8 cellular contexts compared by ENCODE assay signal in genomic region chr17:63919311-63919723, GRCh38. TPM values are rescaled to one million over a fixed set of nuclear protein-coding genes. Genes with fewer than 3 reads are reported as not detected.
A peak's percentile ranks its signal among the peaks of the same experiment; 100 is the strongest.
DNase-seq lines count a peak whose midpoint lies in the region; ATAC-seq and TF ChIP-seq lines count a peak whose summit lies in the region.

No MANE protein-coding gene starts in this region.

- no peaks in the 10 kb centered on the region for H3K9me3 ChIP-seq in BE2C
- no peaks in the 10 kb centered on the region for H3K9me3 ChIP-seq in right cardiac atrium (ENCODE audit: control insufficient read depth, low read length)

- H3K36me3 Mint-ChIP-seq in IgD-negative memory B cell: peaks cover 1% of the 10 kb centered on the region
- H3K36me3 Mint-ChIP-seq in T-cell: no peaks in the 10 kb centered on the region
- no peaks in the 10 kb centered on the region for H3K36me3 Mint-ChIP-seq in activated naive CD8-positive, alpha-beta T cell treated with anti-CD3 and anti-CD28 coated beads, Interleukin-2, amount 50 U/mL, for 24 hours (ENCODE audit: low read depth)

- H3K9me3 Mint-ChIP-seq in IgD-negative memory B cell (no peaks in the 10 kb centered on the region), T-cell (no peaks in the 10 kb centered on the region)
- no peaks in the 10 kb centered on the region for H3K9me3 Mint-ChIP-seq in activated naive CD8-positive, alpha-beta T cell treated with anti-CD3 and anti-CD28 coated beads, Interleukin-2, amount 50 U/mL, for 24 hours

- H3K4me3 ChIP-seq in BE2C (ENCODE audit: low read depth, low read length) (no peak overlapping the region), right cardiac atrium (ENCODE audit: low read length) (no peak overlapping the region)

- H3K4me1 Mint-ChIP-seq in IgD-negative memory B cell (peaks cover 24 to 48% (median 43%) of the 10 kb centered on the region in 3 donors), T-cell (peaks cover 8 to 13% (median 9%) of the 10 kb centered on the region in 3 donors)
- H3K4me1 Mint-ChIP-seq in activated naive CD8-positive, alpha-beta T cell treated with anti-CD3 and anti-CD28 coated beads, Interleukin-2, amount 50 U/mL, for 24 hours: peaks cover 19% of the 10 kb centered on the region

- CTCF ChIA-PET in T-cell (lab: Charles Lee): interaction anchor here (0.6 to 2.6 kb wide), 21 partner anchors 9 to 215 kb away, joined by 3 to 23 read pairs (median 6); partner anchors contain the start of genes CSHL1 (in 1 of the 2) and ICAM2 (in 1 of the 2)

- H3K4me3 Mint-ChIP-seq in IgD-negative memory B cell (peak overlapping the region; percentile 30 to 73 (median 64)), T-cell (no peak overlapping the region)
- H3K4me3 Mint-ChIP-seq in activated naive CD8-positive, alpha-beta T cell treated with anti-CD3 and anti-CD28 coated beads, Interleukin-2, amount 50 U/mL, for 24 hours: no peak overlapping the region

- H3K27ac Mint-ChIP-seq in IgD-negative memory B cell (peak overlapping the region; percentile 1 to 64 (median 33)), T-cell (peak overlapping the region; percentile 5 to 69)
- no peak overlapping the region for H3K27ac Mint-ChIP-seq in activated naive CD8-positive, alpha-beta T cell treated with anti-CD3 and anti-CD28 coated beads, Interleukin-2, amount 50 U/mL, for 24 hours

- intact Hi-C loops in right cardiac atrium (cut with DNase I): loop anchor here (2.0 to 10.0 kb wide), 7 partner anchors 71 to 365 kb away; partner anchors contain the start of genes ERN1 (in 3 of the 4), ICAM2 (in 2 of the 4) and PRR29 (in 1 of the 4)

- peak; percentile 54 for ATAC-seq in GM18909 (IDR thresholded peaks at IDR 0.05; ENCODE audit: poor library complexity, unreplicated experiment)
- ATAC-seq in T-cell (replicated peaks in 1 of 4): peak; percentile 91 to 99 (median 94)
- peak; percentile 88 for ATAC-seq in activated naive CD8-positive, alpha-beta T cell treated with anti-CD3 and anti-CD28 coated beads, Interleukin-2, amount 50 U/mL, for 24 hours
- peak; percentile 80 to 88 for ATAC-seq in right cardiac atrium
- no peak for ATAC-seq in HG03457 (IDR thresholded peaks at IDR 0.05; ENCODE audit: unreplicated experiment)

- H3K27me3 ChIP-seq in BE2C (no peaks in the 10 kb centered on the region), right cardiac atrium (ENCODE audit: control insufficient read depth, insufficient read depth) (no peaks in the 10 kb centered on the region)

- peaks cover 6% of the 10 kb centered on the region for H3K27me3 Mint-ChIP-seq in IgD-negative memory B cell
- H3K27me3 Mint-ChIP-seq in T-cell: peaks cover 3 to 4% of the 10 kb centered on the region in 2 donors
- no peaks in the 10 kb centered on the region for H3K27me3 Mint-ChIP-seq in activated naive CD8-positive, alpha-beta T cell treated with anti-CD3 and anti-CD28 coated beads, Interleukin-2, amount 50 U/mL, for 24 hours

- H3K36me3 ChIP-seq in BE2C: no peaks in the 10 kb centered on the region

- whole genome bisulfite sequencing in right cardiac atrium: 36% methylated on average over 8 of the region's 8 CpGs

- H3K4me1 ChIP-seq in BE2C (no peaks in the 10 kb centered on the region), right cardiac atrium (ENCODE audit: control insufficient read depth, insufficient read depth, low read length) (no peaks in the 10 kb centered on the region)

- POLR2A ChIA-PET in T-cell (lab: Charles Lee): interaction anchor here in 1 of 2 donors (0.6 kb wide), 1 partner anchor 68 kb away, joined by 6 read pairs; no protein-coding TSS in a partner anchor

- no peak overlapping the region for H3K27ac ChIP-seq in right cardiac atrium (ENCODE audit: low read length)

- TF ChIP-seq CTCF in BE2C (IDR thresholded peaks at IDR 0.05; ENCODE audit: low read depth, low read length): peak; percentile 93

- peak; percentile 66 for DNase-seq in BE2C
- DNase-seq in T-cell: peak; percentile 37 to 74 (median 61)
- DNase-seq in activated naive CD8-positive, alpha-beta T cell treated with anti-CD3 and anti-CD28 coated beads, Interleukin-2, amount 50 U/mL, for 24 hours: peak; percentile 76
- peak; percentile 51 to 63 (median 56) for DNase-seq in right cardiac atrium
- DNase-seq in stimulated activated CD4-positive, alpha-beta T cell treated with anti-CD3 and anti-CD28 coated beads, Interleukin-12 subunit alpha, Interleukin-12 subunit beta, amount 100 ng/mL, for 24 hours (ENCODE audit: low read depth in 2 of 2): peak; percentile 49 to 66

RNA-seq across cellular contexts. Expression of gene GH1, which starts 0.7 kb away (rescaled TPM):
- polyA plus RNA-seq in BE2C (2012; ENCODE audit: insufficient read depth, insufficient read length, low read depth): not detected
- polyA plus RNA-seq in IgD-negative memory B cell (2.0 TPM), right cardiac atrium (not detected)
- total RNA-seq in T-cell (not detected), right cardiac atrium (not detected)

RNA-seq across cellular contexts. Expression of gene CSHL1, which starts 8.3 kb away (rescaled TPM):
- polyA plus RNA-seq in BE2C (2012; ENCODE audit: insufficient read depth, insufficient read length, low read depth): not detected
- polyA plus RNA-seq in IgD-negative memory B cell (not detected), right cardiac atrium (not detected)
- total RNA-seq in T-cell (not detected), right cardiac atrium (not detected)

RNA-seq across cellular contexts. Expression of gene CD79B, which starts 12.8 kb away (rescaled TPM):
- polyA plus RNA-seq in BE2C (2012; ENCODE audit: insufficient read depth, insufficient read length, low read depth): 1.6 TPM
- polyA plus RNA-seq in IgD-negative memory B cell (1,452 TPM), right cardiac atrium (2.7 TPM)
- total RNA-seq in T-cell (10 to 100 TPM; 13.4 to 53.1 (median 27.7) TPM), right cardiac atrium (1 to 10 TPM; 1.1 to 2.5 (median 2.1) TPM)

RNA-seq across cellular contexts. Expression of gene CSH1, which starts 22.9 kb away (rescaled TPM):
- polyA plus RNA-seq in BE2C (2012; ENCODE audit: insufficient read depth, insufficient read length, low read depth): not detected
- polyA plus RNA-seq in IgD-negative memory B cell: not detected
- not detected for total RNA-seq in T-cell
- not detected for total RNA-seq in right cardiac atrium
- polyA plus RNA-seq in right cardiac atrium: not detected

RNA-seq across cellular contexts. Expression of gene GH2, which starts 37.6 kb away (rescaled TPM):
- not detected for polyA plus RNA-seq in BE2C (2012; ENCODE audit: insufficient read depth, insufficient read length, low read depth)
- polyA plus RNA-seq in IgD-negative memory B cell (not detected), right cardiac atrium (not detected)
- total RNA-seq in T-cell (not detected), right cardiac atrium (not detected)

Comparison
In these comparisons a context has a peak if more than half of its experiments do, and no peak if none do; other contexts are left out.
1. H3K4me3 Mint-ChIP-seq: peak in IgD-negative memory B cell (4 of 4); none in T-cell (0 of 3) and activated naive CD8-positive, alpha-beta T cell treated with anti-CD3 and anti-CD28 coated beads, Interleukin-2, amount 50 U/mL, for 24 hours (single experiment).
2. RNA of gene CD79B, which starts 12.8 kb away (total RNA-seq): 13.4 to 53.1 TPM in T-cell; 1.1 to 2.5 TPM in right cardiac atrium; every median in the first group is over 4 times any median in the second.
3. Peak in every context shown above with its lines, with median percentiles within 50 percentile points of each other: DNase-seq.